ENCODE assay signal across 15 cellular contexts in the genomic region with DNA sequence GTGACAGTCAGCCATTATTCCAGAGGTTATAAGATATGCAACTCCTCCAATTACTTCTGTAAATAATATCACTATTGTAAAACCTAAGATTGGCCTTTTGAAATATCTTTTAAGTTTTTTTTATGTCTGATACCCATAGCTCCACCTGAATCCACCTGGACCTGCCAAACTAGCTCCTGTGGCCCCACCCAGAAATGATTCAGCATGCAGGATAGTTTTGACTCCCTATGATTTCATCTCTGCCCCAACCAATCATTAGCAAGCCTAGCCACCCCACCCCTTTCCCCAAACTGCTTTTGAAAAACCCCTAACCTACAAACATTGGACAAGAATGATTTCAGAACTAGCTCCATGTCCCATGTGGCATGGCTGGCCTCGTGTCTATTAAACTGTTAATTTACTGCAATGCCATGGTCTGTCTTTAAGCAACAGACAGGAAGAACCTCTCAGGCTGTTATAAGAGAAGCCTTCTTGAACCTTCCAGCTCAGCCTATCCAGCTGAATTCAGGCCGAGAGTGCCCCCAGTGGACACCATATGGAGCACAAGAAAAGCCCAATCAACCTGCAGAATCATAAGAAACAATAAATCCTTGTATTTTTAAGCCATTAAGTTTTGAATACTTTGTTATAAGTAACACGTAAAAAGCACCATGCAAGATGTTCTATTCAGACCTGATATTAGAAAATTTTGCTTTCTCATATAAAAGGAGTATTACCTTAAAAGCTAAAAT.
A peak's percentile ranks its signal among the peaks of the same experiment; 100 is the strongest.
DNase-seq lines count a peak whose midpoint lies in the region; ATAC-seq and TF ChIP-seq lines count a peak whose summit lies in the region.
"Had no signal": no experiment of that assay in that cellular context is flagged by ENCODE, and none has a peak within 500 bp of the region (broad histone marks: within the 10 kb centered on the region; RNA-seq: fewer than 3 reads in every experiment).

No MANE protein-coding gene starts in this region.

- peaks cover 53% of the 10 kb centered on the region for H3K9me3 Mint-ChIP-seq in mesothelial cell of epicardium
- H3K9me3 Mint-ChIP-seq in naive thymus-derived CD4-positive, alpha-beta T cell: peaks cover 1 to 36% (median 12%) of the 10 kb centered on the region in 11 donors

- POLR2A ChIA-PET in naive thymus-derived CD4-positive, alpha-beta T cell (lab: Charles Lee): no interaction called here

- ATAC-seq in naive thymus-derived CD4-positive, alpha-beta T cell: no peak
- ATAC-seq in GM21529 (IDR thresholded peaks at IDR 0.05; ENCODE audit: unreplicated experiment): no peak

- TF ChIP-seq CTCF in GM06990 (IDR thresholded peaks at IDR 0.05; ENCODE audit: insufficient read depth, low read length, poor library complexity, severe bottlenecking): peak; percentile 40
- TF ChIP-seq CTCF in astrocyte of the spinal cord (IDR thresholded peaks at IDR 0.05; ENCODE audit: low read depth, low read length): peak; percentile 9
- peak; percentile 28 for TF ChIP-seq CTCF in mesothelial cell of epicardium (IDR thresholded peaks at IDR 0.05; ENCODE audit: unreplicated experiment)

- H3K36me3 Mint-ChIP-seq in mesothelial cell of epicardium: peaks cover 2% of the 10 kb centered on the region
- H3K36me3 Mint-ChIP-seq in naive thymus-derived CD4-positive, alpha-beta T cell: peaks cover 0 to 4% (median 0%) of the 10 kb centered on the region in 5 donors
- H3K36me3 Mint-ChIP-seq: activated naive CD8-positive, alpha-beta T cell treated with anti-CD3 and anti-CD28 coated beads, Interleukin-2, amount 10 ng/mL, durations not matched to agents 7 days and 5 days had no signal

- H3K4me3 Mint-ChIP-seq in mesothelial cell of epicardium: no peak overlapping the region
- H3K4me3 Mint-ChIP-seq in naive thymus-derived CD4-positive, alpha-beta T cell: no peak overlapping the region
- H3K4me3 Mint-ChIP-seq: activated naive CD8-positive, alpha-beta T cell treated with anti-CD3 and anti-CD28 coated beads, Interleukin-2, amount 10 ng/mL, durations not matched to agents 7 days and 5 days; activated T-cell treated with anti-CD3 and anti-CD28 coated beads, Interleukin-2, amount 50 U/mL, for 24 hours; nephron had no signal

- H3K27ac Mint-ChIP-seq in mesothelial cell of epicardium: no peak overlapping the region
- no peak overlapping the region for H3K27ac Mint-ChIP-seq in naive thymus-derived CD4-positive, alpha-beta T cell
- H3K27ac Mint-ChIP-seq: activated naive CD8-positive, alpha-beta T cell treated with anti-CD3 and anti-CD28 coated beads, Interleukin-2, amount 10 ng/mL, durations not matched to agents 7 days and 5 days; activated T-cell treated with anti-CD3 and anti-CD28 coated beads, Interleukin-2, amount 50 U/mL, for 24 hours; nephron had no signal

- no peaks in the 10 kb centered on the region for H3K4me1 ChIP-seq in naive thymus-derived CD4-positive, alpha-beta T cell (ENCODE audit: control insufficient read depth in 2 of 2, insufficient read depth in 2 of 2, low read length in 2 of 2)

- no peaks in the 10 kb centered on the region for H3K4me1 Mint-ChIP-seq in mesothelial cell of epicardium
- no peaks in the 10 kb centered on the region for H3K4me1 Mint-ChIP-seq in naive thymus-derived CD4-positive, alpha-beta T cell
- H3K4me1 Mint-ChIP-seq: activated naive CD8-positive, alpha-beta T cell treated with anti-CD3 and anti-CD28 coated beads, Interleukin-2, amount 10 ng/mL, durations not matched to agents 7 days and 5 days; nephron had no signal

- intact Hi-C loops in naive thymus-derived CD4-positive, alpha-beta T cell (cut with micrococcal nuclease): no loop called here

- H3K36me3 ChIP-seq in GM06990 (ENCODE audit: control insufficient read depth, insufficient read depth, low read length): no peaks in the 10 kb centered on the region
- no peaks in the 10 kb centered on the region for H3K36me3 ChIP-seq in naive thymus-derived CD4-positive, alpha-beta T cell (ENCODE audit: control insufficient read depth in 2 of 3, insufficient read depth in 3 of 3, low read length in 3 of 3)

- no peaks in the 10 kb centered on the region for H3K27me3 ChIP-seq in GM06990 (replicated peaks; ENCODE audit: control insufficient read depth, insufficient read depth, low read length)
- no peaks in the 10 kb centered on the region for H3K27me3 ChIP-seq in naive thymus-derived CD4-positive, alpha-beta T cell (ENCODE audit: control insufficient read depth in 2 of 2, insufficient read depth in 2 of 2, low read length in 2 of 2)

- in situ Hi-C loops in astrocyte of the spinal cord (cut with HindIII; ENCODE audit: low sequenced_read_pairs): no loop called here

- H3K9me3 ChIP-seq in naive thymus-derived CD4-positive, alpha-beta T cell (ENCODE audit: control insufficient read depth in 2 of 3, low read length in 3 of 3): no peaks in the 10 kb centered on the region

- no peak overlapping the region for H3K27ac ChIP-seq in naive thymus-derived CD4-positive, alpha-beta T cell (ENCODE audit: low read depth, low read length)

- H3K27me3 Mint-ChIP-seq in mesothelial cell of epicardium (ENCODE audit: low read depth): no peaks in the 10 kb centered on the region
- H3K27me3 Mint-ChIP-seq in naive thymus-derived CD4-positive, alpha-beta T cell: no peaks in the 10 kb centered on the region
- H3K27me3 Mint-ChIP-seq: activated naive CD8-positive, alpha-beta T cell treated with anti-CD3 and anti-CD28 coated beads, Interleukin-2, amount 10 ng/mL, durations not matched to agents 7 days and 5 days; activated T-cell treated with anti-CD3 and anti-CD28 coated beads, Interleukin-2, amount 50 U/mL, for 24 hours had no signal

- CTCF ChIA-PET in naive thymus-derived CD4-positive, alpha-beta T cell (lab: Charles Lee): no interaction called here

- DNase-seq in GM06990 (ENCODE audit: extremely low read depth, insufficient read length) (no peak), astrocyte of the spinal cord (ENCODE audit: low read depth, low spot score) (no peak), mesothelial cell of epicardium (ENCODE audit: low spot score in 2 of 2, unreplicated experiment in 2 of 2) (no peak), SKM-1 treated with dmso at 0.1 percent for 144 hours (lab: John Stamatoyannopoulos, UW; ENCODE audit: unreplicated experiment) (no peak), NCI-H2196 (lab: John Stamatoyannopoulos, UW; ENCODE audit: unreplicated experiment) (no peak)
- DNase-seq in Jurkat, Clone E6-1 (ENCODE audit: low read depth, low spot score): peak; percentile 1
- no peak for DNase-seq in naive thymus-derived CD4-positive, alpha-beta T cell
- DNase-seq: activated CD4-positive, alpha-beta T cell treated with anti-CD3 and anti-CD28 coated beads for 48 hours; activated naive CD8-positive, alpha-beta T cell treated with anti-CD3 and anti-CD28 coated beads, Interleukin-2, amount 10 ng/mL, durations not matched to agents 7 days and 5 days; activated T-cell treated with anti-CD3 and anti-CD28 coated beads, Interleukin-2, amount 50 U/mL, for 24 hours; IMR-90; NCI-H146; NCI-H510A had no signal

- no peak overlapping the region for H3K4me3 ChIP-seq in GM06990 (replicated peaks; ENCODE audit: low read depth, low read length)
- H3K4me3 ChIP-seq in Jurkat, Clone E6-1 (ENCODE audit: low read length): no peak overlapping the region
- H3K4me3 ChIP-seq in astrocyte of the spinal cord (ENCODE audit: low read depth, low read length): no peak overlapping the region
- no peak overlapping the region for H3K4me3 ChIP-seq in naive thymus-derived CD4-positive, alpha-beta T cell (ENCODE audit: low read length)
